ENCODE assay signal across 18 cellular contexts in genomic region chr5:148836272-148837250, GRCh38. TPM values are rescaled to one million over a fixed set of nuclear protein-coding genes. Genes with fewer than 3 reads are reported as not detected.
DNase-seq lines count a peak whose midpoint lies in the region; ATAC-seq and TF ChIP-seq lines count a peak whose summit lies in the region.
"Had no signal": no experiment of that assay in that cellular context is flagged by ENCODE, and none has a peak within 500 bp of the region (broad histone marks: within the 10 kb centered on the region; RNA-seq: fewer than 3 reads in every experiment).

No MANE protein-coding gene starts in this region.

- intact Hi-C loops in gastrocnemius medialis (cut with DNase I; ENCODE audit: low total_unique reads) = no loop called here

- no peak overlapping the region for H3K9ac ChIP-seq in OCI-LY3 (ENCODE audit: low read length)

- no peak for TF ChIP-seq POLR2A in gastrocnemius medialis (IDR thresholded peaks at IDR 0.05)

- ATAC-seq in esophagus mucosa = peak; percentile 73
- ATAC-seq in gastrocnemius medialis = no peak
- no peak for ATAC-seq in HG02981 (IDR thresholded peaks at IDR 0.05; ENCODE audit: unreplicated experiment)

- H3K79me2 ChIP-seq in OCI-LY3 (ENCODE audit: low read length) = no peaks in the 10 kb centered on the region

- H3K4me1 ChIP-seq in OCI-LY3 (ENCODE audit: low read length) = peaks cover 59% of the 10 kb centered on the region
- peaks cover 78 to 79% of the 10 kb centered on the region in 2 donors for H3K4me1 ChIP-seq in gastrocnemius medialis
- H3K4me1 ChIP-seq: SJCRH30 had no signal

- H3K9me3 ChIP-seq in OCI-LY3 (ENCODE audit: insufficient read depth, low read length) = no peaks in the 10 kb centered on the region
- no peaks in the 10 kb centered on the region for H3K9me3 ChIP-seq in gastrocnemius medialis

- peak; percentile 45 for DNase-seq in DMS53 (lab: John Stamatoyannopoulos, UW)
- DNase-seq in DMS53 treated with DMSO at 0.1 percent for 48 hours (lab: John Stamatoyannopoulos, UW; ENCODE audit: unreplicated experiment) = no peak
- no peak for DNase-seq in gastrocnemius medialis
- no peak for DNase-seq in NCI-H1694 treated with DMSO at 0.1 percent for 48 hours (lab: John Stamatoyannopoulos, UW)
- no peak for DNase-seq in ureter (ENCODE audit: low spot score)
- DNase-seq: C1 segment of cervical spinal cord, COR-L47, DMS153, H9, KBM-7, NCI-H2029, NCI-H2171 treated with DMSO at 0.1 percent for 48 hours, RPMI8226, SJCRH30 had no signal

- H3K36me3 ChIP-seq in OCI-LY3 (replicated peaks; ENCODE audit: low read depth, low read length) (no peaks in the 10 kb centered on the region), gastrocnemius medialis (no peaks in the 10 kb centered on the region)
- H3K36me3 ChIP-seq: SJCRH30 had no signal

- TF ChIP-seq CTCF in OCI-LY3 (IDR thresholded peaks at IDR 0.05; ENCODE audit: low read depth, low read length) (no peak), gastrocnemius medialis (IDR thresholded peaks at IDR 0.05 in 4 of 5, conservative IDR thresholded peaks at IDR 0.05 in 1 of 5) (no peak)

- H3K27ac ChIP-seq in OCI-LY3 (ENCODE audit: low read length) (no peak overlapping the region), gastrocnemius medialis (peak overlapping the region; percentile 90 to 97 (median 94))
- H3K27ac ChIP-seq: 22Rv1, SJCRH30 had no signal

- H3K27me3 ChIP-seq in OCI-LY3 (ENCODE audit: low read depth, low read length) (peaks cover 65% of the 10 kb centered on the region), gastrocnemius medialis (no peaks in the 10 kb centered on the region)

- H3K4me3 ChIP-seq in OCI-LY3 (ENCODE audit: low read length) = 0 out of 2 replicates have a peak overlapping the region, but pooled peaks have one; percentile 14
- no peak overlapping the region for H3K4me3 ChIP-seq in gastrocnemius medialis
- H3K4me3 ChIP-seq: SJCRH30 had no signal

- H3K4me2 ChIP-seq in OCI-LY3 (ENCODE audit: low read length) = peak overlapping the region; percentile 46; the same call in 1 of the 2 replicates

- peaks cover 13% of the 10 kb centered on the region; the same call in 1 of the 2 replicates for H4K20me1 ChIP-seq in OCI-LY3 (ENCODE audit: insufficient read depth, low read length)

- no peak overlapping the region for H2AFZ ChIP-seq in OCI-LY3 (ENCODE audit: low read depth, low read length)

- in situ Hi-C loops in gastrocnemius medialis (cut with MboI; ENCODE audit: low sequenced_read_pairs in 4 of 4) = loop anchor here in 1 of 4 donors (5.0 kb wide), 1 partner anchor 121 kb away; no protein-coding TSS in a partner anchor

RNA-seq across cellular contexts. Expression of gene ADRB2, which starts 10.2 kb away (rescaled TPM):
- total RNA-seq in esophagus mucosa = 2.8 TPM
- total RNA-seq in gastrocnemius medialis = 10 to 100 TPM in 1 of 4 donors, 1 to 10 TPM in 3; 4.2 to 17.3 (median 6.8) TPM
- 5.7 TPM for total RNA-seq in ureter
